In genomic region chr4:165327211-165328100, GRCh38 we compare ENCODE assay signal across 1 cellular context.
TF ChIP-seq lines count a peak whose summit lies in the region.

Gene MSMO1 (plus strand): TSS chr4:165327669. CDS start chr4:165333371, 5,702 bp downstream.

TF ChIP-seq in HepG2, 621 proteins besides CTCF, POLR2A, EP300 and RAD21 (continued from another document and continues in another):
- TF ChIP-seq ZNF383 (CRISPR knock-in tag; IDR thresholded peaks at IDR 0.05; ENCODE audit: borderline replicate concordance) (no peak), PPARG (CRISPR knock-in tag; conservative IDR thresholded peaks at IDR 0.05) (peak; percentile 45; the same call in 1 of the 2 replicates), ZMAT5 (CRISPR knock-in tag; IDR thresholded peaks at IDR 0.05; ENCODE audit: borderline replicate concordance, low read depth) (no peak), KLF9 (CRISPR knock-in tag; IDR thresholded peaks at IDR 0.05; ENCODE audit: low read depth) (peak; percentile 47; the same call in 1 of the 2 replicates), KAT7 (CRISPR knock-in tag; IDR thresholded peaks at IDR 0.05; ENCODE audit: borderline replicate concordance) (peak; percentile 70), ETV6 (CRISPR knock-in tag; conservative IDR thresholded peaks at IDR 0.05) (peak; percentile 76; the same call in 1 of the 2 replicates), KLF15 (CRISPR knock-in tag; IDR thresholded peaks at IDR 0.05; ENCODE audit: borderline replicate concordance) (peak; percentile 84; the same call in 1 of the 2 replicates), ZNF597 (CRISPR knock-in tag; IDR thresholded peaks at IDR 0.05) (no peak), CBX2 (IDR thresholded peaks at IDR 0.05; ENCODE audit: low read depth, low read length) (no peak), CBX2 (CRISPR knock-in tag; IDR thresholded peaks at IDR 0.05; ENCODE audit: low read depth) (no peak), YY1 (IDR thresholded peaks at IDR 0.05; ENCODE audit: insufficient read depth, insufficient replicate concordance, low read depth, low read length) (peak; percentile 30), ZNF318 (CRISPR knock-in tag; IDR thresholded peaks at IDR 0.05) (0 out of 2 replicates have a peak, but pooled peaks have one; percentile 50), ZNF609 (CRISPR knock-in tag; IDR thresholded peaks at IDR 0.05; ENCODE audit: borderline replicate concordance) (peak; percentile 63; the same call in 1 of the 2 replicates), FOXK1 (CRISPR knock-in tag; IDR thresholded peaks at IDR 0.05; ENCODE audit: borderline replicate concordance, low read depth) (peak; percentile 66), AKNA (CRISPR knock-in tag; IDR thresholded peaks at IDR 0.05; ENCODE audit: borderline replicate concordance) (no peak; the same call in 1 of the 2 replicates), ZNF781 (CRISPR knock-in tag; IDR thresholded peaks at IDR 0.05; ENCODE audit: borderline replicate concordance, not compliant biosample characterization) (peak; percentile 91), ZNF264 (CRISPR knock-in tag; IDR thresholded peaks at IDR 0.05) (peak; percentile 49; the same call in 1 of the 2 replicates), ZNF235 (CRISPR knock-in tag; IDR thresholded peaks at IDR 0.05; ENCODE audit: borderline replicate concordance) (peak; percentile 84; the same call in 1 of the 2 replicates), RERE (CRISPR knock-in tag; IDR thresholded peaks at IDR 0.05; ENCODE audit: low read depth) (no peak), RARA (CRISPR knock-in tag; IDR thresholded peaks at IDR 0.05) (peak; percentile 39; the same call in 1 of the 2 replicates), ZNF430 (CRISPR knock-in tag; IDR thresholded peaks at IDR 0.05) (peak; percentile 95), ADNP (CRISPR knock-in tag; IDR thresholded peaks at IDR 0.05) (no peak), ZEB1 (IDR thresholded peaks at IDR 0.05; ENCODE audit: insufficient replicate concordance, low read depth) (peak; percentile 84), ZNF562 (CRISPR knock-in tag; IDR thresholded peaks at IDR 0.05; ENCODE audit: borderline replicate concordance) (0 out of 2 replicates have a peak, but pooled peaks have one; percentile 29), ARNT2 (CRISPR knock-in tag; IDR thresholded peaks at IDR 0.05; ENCODE audit: low read depth) (peak; percentile 72; the same call in 1 of the 2 replicates), HES4 (CRISPR knock-in tag; IDR thresholded peaks at IDR 0.05; ENCODE audit: borderline replicate concordance) (peak; percentile 95)
